Comparison of ENCODE assay signal across 38 cellular contexts in the genomic region with DNA sequence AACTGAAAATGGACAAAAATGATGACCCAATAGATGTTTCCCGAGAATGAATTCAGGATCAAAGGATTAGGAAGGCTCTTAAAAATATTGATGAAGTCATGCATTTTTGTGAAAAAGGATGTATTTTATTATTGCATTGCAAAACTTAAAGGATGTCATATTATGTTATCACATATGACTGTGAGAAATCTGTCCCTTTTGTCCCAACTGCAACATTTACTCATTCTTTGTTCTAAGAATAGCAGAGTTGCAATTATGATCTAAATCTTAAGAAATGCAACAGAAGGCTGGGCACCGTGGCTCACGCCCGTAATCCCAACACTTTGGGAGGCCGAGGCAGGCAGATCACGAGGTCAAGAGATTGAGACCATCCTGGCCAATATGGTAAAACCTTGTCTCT. TPM values are rescaled to one million over a fixed set of nuclear protein-coding genes. Genes with fewer than 3 reads are reported as not detected.
"Had no signal": no experiment of that assay in that cellular context is flagged by ENCODE, and none has a peak within 500 bp of the region (broad histone marks: within the 10 kb centered on the region; RNA-seq: fewer than 3 reads in every experiment).

No MANE protein-coding gene starts in this region.

- H3K4me1 ChIP-seq: foreskin keratinocyte, gastrocnemius medialis, heart left ventricle had no signal

- H3K9me3 Mint-ChIP-seq: activated CD4-positive, alpha-beta memory T cell treated with anti-CD3 and anti-CD28 coated beads, Interleukin-2, amount 10 ng/mL, durations not matched to agents 7 days and 5 days; activated CD4-positive, alpha-beta T cell treated with anti-CD3 and anti-CD28 coated beads, Interleukin-2, amount 10 ng/mL, durations not matched to agents 24 days and 14 days; activated T-cell treated with anti-CD3 and anti-CD28 coated beads, Interleukin-2, amount 50 U/mL, for 4 hours; activated T-helper 17 cell treated with anti-CD3 and anti-CD28 coated beads, Interleukin-2, amount 50 U/mL, for 72 hours; central memory CD8-positive, alpha-beta T cell; dendritic cell treated with granulocyte-macrophage colony-stimulating factor and Interleukin-4, amounts not matched to agents 40 ng/mL and 50 ng/mL, for 4 days; endodermal cell; T-helper 2 cell treated with Interferon-gamma antibody and Interleukin-4, amounts not matched to agents 5 μg/mL and 100 μg/mL, for 36 hours had no signal

- H3K4me3 Mint-ChIP-seq: activated CD4-positive, alpha-beta memory T cell treated with anti-CD3 and anti-CD28 coated beads, Interleukin-2, amount 10 ng/mL, durations not matched to agents 7 days and 5 days; activated CD4-positive, alpha-beta T cell treated with anti-CD3 and anti-CD28 coated beads for 36 hours; activated CD4-positive, alpha-beta T cell treated with anti-CD3 and anti-CD28 coated beads, Interleukin-2, amount 10 ng/mL, durations not matched to agents 24 days and 14 days; activated naive CD8-positive, alpha-beta T cell; activated T-cell treated with anti-CD3 and anti-CD28 coated beads, Interleukin-2, amount 50 U/mL, for 4 hours; activated T-helper 17 cell treated with anti-CD3 and anti-CD28 coated beads, Interleukin-2, amount 50 U/mL, for 72 hours; central memory CD8-positive, alpha-beta T cell; dendritic cell treated with granulocyte-macrophage colony-stimulating factor and Interleukin-4, amounts not matched to agents 40 ng/mL and 50 ng/mL, for 4 days; endodermal cell; T-helper 17 cell; T-helper 2 cell treated with Interferon-gamma antibody and Interleukin-4, amounts not matched to agents 5 μg/mL and 100 μg/mL, for 36 hours had no signal

- H3K4me3 ChIP-seq: coronary artery, dorsolateral prefrontal cortex, gastrocnemius medialis, heart left ventricle had no signal

- H3K27ac Mint-ChIP-seq: activated CD4-positive, alpha-beta memory T cell treated with anti-CD3 and anti-CD28 coated beads, Interleukin-2, amount 10 ng/mL, durations not matched to agents 7 days and 5 days; activated CD4-positive, alpha-beta T cell treated with anti-CD3 and anti-CD28 coated beads for 36 hours; activated CD4-positive, alpha-beta T cell treated with anti-CD3 and anti-CD28 coated beads, Interleukin-2, amount 10 ng/mL, durations not matched to agents 24 days and 14 days; activated naive CD8-positive, alpha-beta T cell; activated T-helper 17 cell treated with anti-CD3 and anti-CD28 coated beads, Interleukin-2, amount 50 U/mL, for 72 hours; dendritic cell treated with granulocyte-macrophage colony-stimulating factor and Interleukin-4, amounts not matched to agents 40 ng/mL and 50 ng/mL, for 4 days; endodermal cell; T-helper 17 cell; T-helper 2 cell treated with Interferon-gamma antibody and Interleukin-4, amounts not matched to agents 5 μg/mL and 100 μg/mL, for 36 hours had no signal

- ATAC-seq: activated CD4-positive, alpha-beta T cell treated with anti-CD3 and anti-CD28 coated beads for 36 hours; activated T-cell treated with anti-CD3 and anti-CD28 coated beads, Interleukin-2, amount 50 U/mL, for 4 hours; activated T-helper 17 cell treated with anti-CD3 and anti-CD28 coated beads, Interleukin-2, amount 50 U/mL, for 72 hours; esophagus mucosa; foreskin keratinocyte; gastrocnemius medialis; heart left ventricle; T-helper 17 cell had no signal

- H3K27ac ChIP-seq: brain microvascular endothelial cell, coronary artery, dorsolateral prefrontal cortex, foreskin keratinocyte, gastrocnemius medialis, heart left ventricle, WERI-Rb-1 had no signal

- H3K36me3 Mint-ChIP-seq: activated naive CD8-positive, alpha-beta T cell had no signal

- H3K9me3 ChIP-seq: gastrocnemius medialis, heart left ventricle had no signal

- H3K27me3 Mint-ChIP-seq: activated CD4-positive, alpha-beta T cell treated with anti-CD3 and anti-CD28 coated beads, Interleukin-2, amount 10 ng/mL, durations not matched to agents 24 days and 14 days had no signal

- DNase-seq: activated CD4-positive, alpha-beta memory T cell treated with anti-CD3 and anti-CD28 coated beads, Interleukin-2, amount 10 ng/mL, durations not matched to agents 7 days and 5 days; activated CD4-positive, alpha-beta T cell treated with anti-CD3 and anti-CD28 coated beads for 36 hours; activated CD4-positive, alpha-beta T cell treated with anti-CD3 and anti-CD28 coated beads, Interleukin-2, amount 10 ng/mL, durations not matched to agents 24 days and 14 days; activated CD4-positive, CD25-positive, alpha-beta regulatory T cell; activated CD4-positive, CD25-positive, alpha-beta regulatory T cell treated with anti-CD3 and anti-CD28 coated beads, Interleukin-2, amount 50 U/mL, for 72 hours; activated CD8-positive, alpha-beta memory T cell treated with anti-CD3 and anti-CD28 coated beads, Interleukin-2, amount 50 U/mL, for 48 hours; activated effector memory CD4-positive, alpha-beta T cell treated with Interleukin-2 at 50 U/mL for 16 hours; activated gamma-delta T cell treated with Interleukin-2 at 50 U/mL for 16 hours; activated naive CD4-positive, alpha-beta T cell treated with anti-CD3 and anti-CD28 coated beads, Interleukin-2, amount 50 U/mL, for 16 hours; activated naive CD4-positive, alpha-beta T cell treated with Interleukin-2 at 50 U/mL for 16 hours; activated T-cell treated with anti-CD3 and anti-CD28 coated beads, Interleukin-2, amount 50 U/mL, for 4 hours; amniotic stem cell; anterior cingulate cortex; brain microvascular endothelial cell; dorsolateral prefrontal cortex; effector memory CD4-positive, alpha-beta T cell; endodermal cell; foreskin keratinocyte; gastrocnemius medialis; glutamatergic neuron; heart left ventricle; T-helper 1 cell; T-helper 17 cell; T1000; WERI-Rb-1 had no signal

- H3K27me3 ChIP-seq: brain microvascular endothelial cell, foreskin keratinocyte, gastrocnemius medialis had no signal

- H3K36me3 ChIP-seq: brain microvascular endothelial cell, gastrocnemius medialis, heart left ventricle, WERI-Rb-1 had no signal

- H3K4me1 Mint-ChIP-seq: activated CD4-positive, alpha-beta memory T cell treated with anti-CD3 and anti-CD28 coated beads, Interleukin-2, amount 10 ng/mL, durations not matched to agents 7 days and 5 days; activated CD4-positive, alpha-beta T cell treated with anti-CD3 and anti-CD28 coated beads for 36 hours; activated CD4-positive, alpha-beta T cell treated with anti-CD3 and anti-CD28 coated beads, Interleukin-2, amount 10 ng/mL, durations not matched to agents 24 days and 14 days; activated T-helper 17 cell treated with anti-CD3 and anti-CD28 coated beads, Interleukin-2, amount 50 U/mL, for 72 hours; central memory CD8-positive, alpha-beta T cell; T-helper 17 cell had no signal

RNA-seq across cellular contexts. Expression of a gene that starts 13.1 kb away (rescaled TPM):
- total RNA-seq: activated CD4-positive, alpha-beta memory T cell treated with anti-CD3 and anti-CD28 coated beads, Interleukin-2, amount 10 ng/mL, durations not matched to agents 7 days and 5 days; activated CD4-positive, alpha-beta T cell treated with anti-CD3 and anti-CD28 coated beads for 36 hours; activated CD4-positive, alpha-beta T cell treated with anti-CD3 and anti-CD28 coated beads, Interleukin-2, amount 10 ng/mL, durations not matched to agents 24 days and 14 days; activated T-cell treated with anti-CD3 and anti-CD28 coated beads, Interleukin-2, amount 50 U/mL, for 4 hours; activated T-helper 17 cell treated with anti-CD3 and anti-CD28 coated beads, Interleukin-2, amount 50 U/mL, for 72 hours; astrocyte; bronchial epithelial cell; cardiac septum; cerebellum; endodermal cell; epithelial cell of proximal tubule; foreskin keratinocyte; gastrocnemius medialis; heart left ventricle; T-helper 17 cell had no signal
- polyA plus RNA-seq: foreskin keratinocyte had no signal

RNA-seq across cellular contexts. Expression of a gene that starts 35.9 kb away (rescaled TPM):
- total RNA-seq: activated CD4-positive, alpha-beta memory T cell treated with anti-CD3 and anti-CD28 coated beads, Interleukin-2, amount 10 ng/mL, durations not matched to agents 7 days and 5 days; activated CD4-positive, alpha-beta T cell treated with anti-CD3 and anti-CD28 coated beads for 36 hours; activated CD4-positive, alpha-beta T cell treated with anti-CD3 and anti-CD28 coated beads, Interleukin-2, amount 10 ng/mL, durations not matched to agents 24 days and 14 days; activated T-cell treated with anti-CD3 and anti-CD28 coated beads, Interleukin-2, amount 50 U/mL, for 4 hours; activated T-helper 17 cell treated with anti-CD3 and anti-CD28 coated beads, Interleukin-2, amount 50 U/mL, for 72 hours; astrocyte; bronchial epithelial cell; endodermal cell; epithelial cell of proximal tubule; esophagus mucosa; foreskin keratinocyte; T-helper 17 cell had no signal
- polyA plus RNA-seq: adipose tissue, foreskin keratinocyte, heart left ventricle had no signal
